In genomic region chr17:45161288-45162021, GRCh38 we compare ENCODE assay signal across 1 cellular context.
A peak's percentile ranks its signal among the peaks of the same experiment; 100 is the strongest.
TF ChIP-seq lines count a peak whose summit lies in the region.

Gene HEXIM2 (plus strand): TSS chr17:45161875. CDS start chr17:45162794, 919 bp downstream.

TF ChIP-seq in HepG2, 621 proteins besides CTCF, POLR2A, EP300 and RAD21 (continued from another document and continues in another):
- 0 out of 2 replicates have a peak, but pooled peaks have one; percentile 9 for TF ChIP-seq NR2F6 (IDR thresholded peaks at IDR 0.05)
- TF ChIP-seq NR2F6 (CRISPR knock-in tag; IDR thresholded peaks at IDR 0.05), result peak; percentile 50
- no peak for TF ChIP-seq ZNF232 (CRISPR knock-in tag; IDR thresholded peaks at IDR 0.05; ENCODE audit: borderline replicate concordance)
- TF ChIP-seq CREB1 (IDR thresholded peaks at IDR 0.05), result peak; percentile 90
- peak; percentile 96 for TF ChIP-seq CREB1 (CRISPR knock-in tag; IDR thresholded peaks at IDR 0.05)
- no peak for TF ChIP-seq ZNF441 (CRISPR knock-in tag; IDR thresholded peaks at IDR 0.05; ENCODE audit: borderline replicate concordance)
- no peak for TF ChIP-seq ZNF513 (CRISPR knock-in tag; conservative IDR thresholded peaks at IDR 0.05)
- peak; percentile 0 to 1; a peak in 1 of 4 replicates for TF ChIP-seq MAFK (conservative IDR thresholded peaks at IDR 0.05 in 1 of 2, IDR thresholded peaks at IDR 0.05 in 1 of 2; ENCODE audit: low read length in 2 of 2)
- TF ChIP-seq MXD3 (CRISPR knock-in tag; IDR thresholded peaks at IDR 0.05), result peak; percentile 86; the same call in 1 of the 2 replicates
- TF ChIP-seq ZNF724P (CRISPR knock-in tag; IDR thresholded peaks at IDR 0.05; ENCODE audit: borderline replicate concordance), result no peak; the same call in 1 of the 2 replicates
- peak; percentile 22; the same call in 1 of the 2 replicates for TF ChIP-seq NCOA1 (CRISPR knock-in tag; IDR thresholded peaks at IDR 0.05)
- peak; percentile 91 for TF ChIP-seq ETS1 (CRISPR knock-in tag; IDR thresholded peaks at IDR 0.05)
- peak; percentile 70 for TF ChIP-seq KMT2B (CRISPR knock-in tag; IDR thresholded peaks at IDR 0.05)
- TF ChIP-seq ZKSCAN8 (CRISPR knock-in tag; IDR thresholded peaks at IDR 0.05; ENCODE audit: borderline replicate concordance), result no peak; the same call in 1 of the 2 replicates
- no peak; the same call in 1 of the 2 replicates for TF ChIP-seq SMC3 (IDR thresholded peaks at IDR 0.05; ENCODE audit: low read length)
- no peak for TF ChIP-seq ZNF432 (CRISPR knock-in tag; IDR thresholded peaks at IDR 0.05; ENCODE audit: borderline replicate concordance)
- TF ChIP-seq IKZF5 (CRISPR knock-in tag; IDR thresholded peaks at IDR 0.05), result peak; percentile 91
- TF ChIP-seq NKX3-1 (CRISPR knock-in tag; IDR thresholded peaks at IDR 0.05), result no peak
- TF ChIP-seq ZKSCAN5 (CRISPR knock-in tag; IDR thresholded peaks at IDR 0.05), result no peak
- TF ChIP-seq NFE2L1 (CRISPR knock-in tag; IDR thresholded peaks at IDR 0.05; ENCODE audit: borderline replicate concordance), result 0 out of 2 replicates have a peak, but pooled peaks have one; percentile 31
- TF ChIP-seq SSRP1 (CRISPR knock-in tag; IDR thresholded peaks at IDR 0.05), result no peak
- peak; percentile 96 for TF ChIP-seq DNMT3B (CRISPR knock-in tag; conservative IDR thresholded peaks at IDR 0.05)
- no peak for TF ChIP-seq ZBED4 (CRISPR knock-in tag; IDR thresholded peaks at IDR 0.05; ENCODE audit: borderline replicate concordance)
- TF ChIP-seq SMAD3 (CRISPR knock-in tag; IDR thresholded peaks at IDR 0.05), result peak; percentile 13; the same call in 1 of the 2 replicates
- peak; percentile 93 for TF ChIP-seq TFDP2 (CRISPR knock-in tag; IDR thresholded peaks at IDR 0.05)
- TF ChIP-seq CC2D1A (CRISPR knock-in tag; IDR thresholded peaks at IDR 0.05), result no peak
- no peak for TF ChIP-seq ZBTB39 (CRISPR knock-in tag; IDR thresholded peaks at IDR 0.05)
- TF ChIP-seq RORA (CRISPR knock-in tag; IDR thresholded peaks at IDR 0.05), result no peak
- TF ChIP-seq CENPBD1 (CRISPR knock-in tag; IDR thresholded peaks at IDR 0.05; ENCODE audit: borderline replicate concordance, low read depth), result no peak
- TF ChIP-seq NFYC (CRISPR knock-in tag; IDR thresholded peaks at IDR 0.05), result peak; percentile 99
- TF ChIP-seq ZNF883 (CRISPR knock-in tag; IDR thresholded peaks at IDR 0.05; ENCODE audit: not compliant biosample characterization), result no peak
- TF ChIP-seq ZNF501 (CRISPR knock-in tag; IDR thresholded peaks at IDR 0.05), result peak; percentile 96; the same call in 1 of the 2 replicates
- no peak for TF ChIP-seq PLRG1 (conservative IDR thresholded peaks at IDR 0.05)
- TF ChIP-seq ZBTB49 (CRISPR knock-in tag; IDR thresholded peaks at IDR 0.05; ENCODE audit: borderline replicate concordance), result no peak; the same call in 1 of the 2 replicates
- TF ChIP-seq ZNF180 (CRISPR knock-in tag; IDR thresholded peaks at IDR 0.05; ENCODE audit: borderline replicate concordance, low read depth), result peak; percentile 23; the same call in 1 of the 2 replicates
- TF ChIP-seq SRSF9 (IDR thresholded peaks at IDR 0.05; ENCODE audit: borderline replicate concordance, insufficient read depth, low read depth, low read length, poor library complexity, severe bottlenecking), result no peak
- TF ChIP-seq ZNF350 (CRISPR knock-in tag; IDR thresholded peaks at IDR 0.05; ENCODE audit: borderline replicate concordance, low read depth), result peak; percentile 79
- TF ChIP-seq TOPORS (CRISPR knock-in tag; IDR thresholded peaks at IDR 0.05), result peak; percentile 22; the same call in 1 of the 2 replicates
- no peak for TF ChIP-seq ZMAT5 (CRISPR knock-in tag; IDR thresholded peaks at IDR 0.05; ENCODE audit: borderline replicate concordance, low read depth)
- no peak for TF ChIP-seq FLYWCH1 (CRISPR knock-in tag; IDR thresholded peaks at IDR 0.05)
- TF ChIP-seq GABPB1 (CRISPR knock-in tag; IDR thresholded peaks at IDR 0.05), result peak; percentile 88
- peak; percentile 74 for TF ChIP-seq GFI1 (CRISPR knock-in tag; IDR thresholded peaks at IDR 0.05; ENCODE audit: borderline replicate concordance)
- TF ChIP-seq ZNF354B (CRISPR knock-in tag; IDR thresholded peaks at IDR 0.05), result no peak
- TF ChIP-seq ZNF512 (CRISPR knock-in tag; IDR thresholded peaks at IDR 0.05), result 0 out of 2 replicates have a peak, but pooled peaks have one; percentile 11
- TF ChIP-seq RXRB (CRISPR knock-in tag; IDR thresholded peaks at IDR 0.05; ENCODE audit: borderline replicate concordance), result peak; percentile 66; the same call in 1 of the 2 replicates
